In genomic region chr7:2863461-2864066, GRCh38 we compare ENCODE assay signal across 1 cellular context.
TF ChIP-seq lines count a peak whose summit lies in the region.

No MANE protein-coding gene starts in this region.

TF ChIP-seq in HepG2, 621 proteins besides CTCF, POLR2A, EP300 and RAD21 (continued from another document and continues in another):
- peak; percentile 42; the same call in 1 of the 2 replicates for TF ChIP-seq PRDM10 (CRISPR knock-in tag; IDR thresholded peaks at IDR 0.05; ENCODE audit: low read depth)
- TF ChIP-seq SKIL (CRISPR knock-in tag; IDR thresholded peaks at IDR 0.05; ENCODE audit: borderline replicate concordance): peak; percentile 58
- no peak for TF ChIP-seq ZBTB2 (CRISPR knock-in tag; IDR thresholded peaks at IDR 0.05; ENCODE audit: low read depth)
- peak; percentile 52; the same call in 1 of the 2 replicates for TF ChIP-seq ZNF317 (CRISPR knock-in tag; IDR thresholded peaks at IDR 0.05)
- peak; percentile 43; the same call in 1 of the 2 replicates for TF ChIP-seq ZNF274 (CRISPR knock-in tag; IDR thresholded peaks at IDR 0.05)
- TF ChIP-seq THAP8 (CRISPR knock-in tag; IDR thresholded peaks at IDR 0.05; ENCODE audit: borderline replicate concordance): no peak
- TF ChIP-seq PAXIP1 (CRISPR knock-in tag; conservative IDR thresholded peaks at IDR 0.05): peak; percentile 70
- peak; percentile 74; the same call in 1 of the 2 replicates for TF ChIP-seq IRF2 (CRISPR knock-in tag; IDR thresholded peaks at IDR 0.05)
- no peak for TF ChIP-seq ZNF83 (CRISPR knock-in tag; IDR thresholded peaks at IDR 0.05; ENCODE audit: borderline replicate concordance)
- peak; percentile 36; the same call in 1 of the 2 replicates for TF ChIP-seq SPEN (CRISPR knock-in tag; IDR thresholded peaks at IDR 0.05; ENCODE audit: low read depth)
- TF ChIP-seq MLLT10 (CRISPR knock-in tag; IDR thresholded peaks at IDR 0.05): no peak
- TF ChIP-seq SNAI1 (CRISPR knock-in tag; IDR thresholded peaks at IDR 0.05; ENCODE audit: borderline replicate concordance): no peak
- TF ChIP-seq RFXAP (CRISPR knock-in tag; IDR thresholded peaks at IDR 0.05; ENCODE audit: borderline replicate concordance): peak; percentile 79; the same call in 1 of the 2 replicates
- no peak for TF ChIP-seq MEIS2 (CRISPR knock-in tag; IDR thresholded peaks at IDR 0.05)
- no peak for TF ChIP-seq CENPX (CRISPR knock-in tag; IDR thresholded peaks at IDR 0.05)
- peak; percentile 99 for TF ChIP-seq FOSL2 (CRISPR knock-in tag; IDR thresholded peaks at IDR 0.05)
- TF ChIP-seq ZNF280B (CRISPR knock-in tag; IDR thresholded peaks at IDR 0.05; ENCODE audit: borderline replicate concordance): no peak
- TF ChIP-seq GTF3A (CRISPR knock-in tag; conservative IDR thresholded peaks at IDR 0.05): no peak
- 0 out of 2 replicates have a peak, but pooled peaks have one; percentile 16 for TF ChIP-seq ZNF142 (CRISPR knock-in tag; IDR thresholded peaks at IDR 0.05)
- TF ChIP-seq TMF1 (CRISPR knock-in tag; IDR thresholded peaks at IDR 0.05; ENCODE audit: low read depth): no peak
- TF ChIP-seq FOXO1 (CRISPR knock-in tag; IDR thresholded peaks at IDR 0.05): peak; percentile 28; the same call in 1 of the 2 replicates
- no peak for TF ChIP-seq ZFP36 (IDR thresholded peaks at IDR 0.05; ENCODE audit: borderline replicate concordance, low read depth, low read length, partially characterized antibody)
- no peak; the same call in 1 of the 2 replicates for TF ChIP-seq ZSCAN29 (CRISPR knock-in tag; conservative IDR thresholded peaks at IDR 0.05)
- no peak for TF ChIP-seq KLF9 (CRISPR knock-in tag; IDR thresholded peaks at IDR 0.05; ENCODE audit: low read depth)
- TF ChIP-seq ZNF589 (CRISPR knock-in tag; conservative IDR thresholded peaks at IDR 0.05): no peak
- peak; percentile 31; the same call in 1 of the 2 replicates for TF ChIP-seq ZBTB10 (CRISPR knock-in tag; IDR thresholded peaks at IDR 0.05; ENCODE audit: borderline replicate concordance)
- TF ChIP-seq TRAFD1 (CRISPR knock-in tag; IDR thresholded peaks at IDR 0.05; ENCODE audit: borderline replicate concordance): no peak
- TF ChIP-seq ZFP82 (CRISPR knock-in tag; IDR thresholded peaks at IDR 0.05; ENCODE audit: borderline replicate concordance): no peak
- no peak for TF ChIP-seq ZNF773 (CRISPR knock-in tag; IDR thresholded peaks at IDR 0.05; ENCODE audit: borderline replicate concordance)
- TF ChIP-seq ZNF768 (CRISPR knock-in tag; IDR thresholded peaks at IDR 0.05): peak; percentile 38; the same call in 1 of the 2 replicates
- TF ChIP-seq MBNL3 (CRISPR knock-in tag; conservative IDR thresholded peaks at IDR 0.05): no peak
